ENCODE assay signal across 3 cellular contexts in genomic region chr14:71771421-71771820, GRCh38.
DNase-seq lines count a peak whose midpoint lies in the region; TF ChIP-seq lines count a peak whose summit lies in the region.
"Not testable (repeated sequence)": the region's sequence is repeated elsewhere in the genome, so short reads cannot be mapped to it uniquely, and the experiment has no call there.

No MANE protein-coding gene starts in this region.

- not testable (repeated sequence) for H3K4me3 ChIP-seq in HAP-1; WERI-Rb-1 (ENCODE audit: low read depth, low read length)

- H3K27me3 ChIP-seq in HAP-1 (ENCODE audit: low read depth); WERI-Rb-1 (ENCODE audit: insufficient read depth, low read depth, severe bottlenecking): not testable (repeated sequence)

- not testable (repeated sequence) for H3K27ac ChIP-seq in WERI-Rb-1

- H3K9me3 ChIP-seq in HAP-1 = not testable (repeated sequence)
- H3K9me3 ChIP-seq in WERI-Rb-1 (ENCODE audit: severe bottlenecking) = peaks cover 10% of the 10 kb centered on the region

- DNase-seq in HAP-1 (ENCODE audit: low spot score in 2 of 2) (peak; percentile 11 to 51), NCI-H82 (lab: John Stamatoyannopoulos, UW) (peak; percentile 8), WERI-Rb-1 (peak; percentile 56)

- TF ChIP-seq CTCF in WERI-Rb-1 (IDR thresholded peaks at IDR 0.05; ENCODE audit: low read depth, low read length) = not testable (repeated sequence)

- in situ Hi-C loops in HAP-1 (cut with MboI; ENCODE audit: low sequenced_read_pairs) = not testable (repeated sequence)

- not testable (repeated sequence) for H3K36me3 ChIP-seq in HAP-1 (replicated peaks); WERI-Rb-1

- H3K4me1 ChIP-seq in HAP-1 = not testable (repeated sequence)
